8 cellular contexts compared by ENCODE assay signal in the genomic region with DNA sequence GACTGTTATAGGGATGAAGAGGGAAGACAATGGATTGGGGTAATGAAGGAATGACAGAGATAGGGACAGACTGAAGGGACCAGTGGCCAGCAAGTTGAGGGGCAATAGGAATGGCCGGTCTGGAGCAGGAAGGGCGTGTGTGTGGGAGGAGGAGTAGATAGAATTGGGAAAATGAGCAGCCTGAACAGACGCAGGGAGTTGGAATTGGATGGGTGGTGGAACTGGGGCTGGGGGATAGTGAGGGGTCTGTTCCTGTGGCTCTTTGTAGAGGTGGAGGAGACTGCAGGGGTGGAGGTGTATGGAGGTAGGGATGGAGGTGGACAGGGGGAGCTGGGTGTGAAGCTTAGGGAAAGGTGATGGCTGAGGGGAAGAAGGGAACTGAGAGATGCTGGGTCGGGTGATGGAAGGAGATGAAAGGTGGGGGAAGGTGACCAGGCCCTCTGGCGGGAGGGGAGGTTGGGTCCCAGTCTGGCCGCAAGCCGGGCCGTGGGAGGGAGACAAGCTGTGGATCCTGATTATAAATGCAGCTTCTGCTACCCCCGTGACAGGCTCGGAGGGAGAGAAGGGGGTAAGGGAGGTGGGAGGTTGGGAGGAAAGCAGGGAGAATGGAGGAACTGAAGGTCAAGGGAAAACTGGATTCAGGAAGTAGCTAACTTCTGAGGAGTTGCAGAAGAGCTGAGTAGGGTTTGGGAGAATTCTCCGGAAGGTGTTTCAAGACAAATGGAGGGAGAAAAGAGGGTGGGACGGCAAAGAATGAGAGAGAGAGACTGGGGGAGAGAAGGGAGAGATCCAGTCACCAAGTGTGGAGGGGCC. TPM values are rescaled to one million over a fixed set of nuclear protein-coding genes. Genes with fewer than 3 reads are reported as not detected.
DNase-seq lines count a peak whose midpoint lies in the region; ATAC-seq and TF ChIP-seq lines count a peak whose summit lies in the region.

No MANE protein-coding gene starts in this region.

- H3K36me3 ChIP-seq in liver (ENCODE audit: control insufficient read depth in 4 of 4, insufficient read depth in 3 of 4, low read depth in 1 of 4, low read length in 3 of 4) (no peaks in the 10 kb centered on the region), tibial nerve (no peaks in the 10 kb centered on the region)

- peak in 1 of 2 donors; percentile 27 for TF ChIP-seq POLR2A in tibial nerve (IDR thresholded peaks at IDR 0.05)

- CTCF ChIA-PET in activated CD4-positive, alpha-beta T cell treated with anti-CD3 and anti-CD28 coated beads for 36 hours (lab: Charles Lee): interaction anchor here (0.6 to 1.6 kb wide), 6 partner anchors 9 to 155 kb away, joined by 3 to 11 read pairs (median 3); no protein-coding TSS in a partner anchor

- H3K27ac ChIP-seq in liver (ENCODE audit: low read depth in 1 of 2, low read length in 2 of 2): peak overlapping the region; percentile 67 to 88
- H3K27ac ChIP-seq in tibial nerve: peak overlapping the region; percentile 82 to 99 (median 91)

- peaks cover 59% of the 10 kb centered on the region for H3K4me1 Mint-ChIP-seq in activated CD4-positive, alpha-beta T cell treated with anti-CD3 and anti-CD28 coated beads for 36 hours

- H3K4me3 Mint-ChIP-seq in activated CD4-positive, alpha-beta T cell treated with anti-CD3 and anti-CD28 coated beads for 36 hours: peak overlapping the region; percentile 88

- no peak for ATAC-seq in activated CD4-positive, alpha-beta T cell treated with anti-CD3 and anti-CD28 coated beads for 36 hours
- no peak for ATAC-seq in GM21529 (IDR thresholded peaks at IDR 0.05; ENCODE audit: unreplicated experiment)

- POLR2A ChIA-PET in activated CD4-positive, alpha-beta T cell treated with anti-CD3 and anti-CD28 coated beads for 36 hours (lab: Charles Lee): interaction anchor here (0.9 to 1.5 kb wide), 4 partner anchors 30 to 148 kb away, joined by 3 to 7 read pairs (median 4); a partner anchor contains a TSS

- in situ Hi-C loops in astrocyte of the cerebellum (cut with HindIII; ENCODE audit: low sequenced_read_pairs): no loop called here

- no peaks in the 10 kb centered on the region for H3K9me3 Mint-ChIP-seq in activated CD4-positive, alpha-beta T cell treated with anti-CD3 and anti-CD28 coated beads for 36 hours (ENCODE audit: low read depth)

- H3K27me3 ChIP-seq in liver (ENCODE audit: control insufficient read depth in 4 of 4, insufficient read depth in 4 of 4, low read length in 3 of 4) (no peaks in the 10 kb centered on the region), tibial nerve (no peaks in the 10 kb centered on the region)

- WGBS in liver: 24% methylated on average over 12 of the region's 12 CpGs
- 10 to 11% methylated on average over 12 of the region's 12 CpGs for WGBS in tibial nerve, 2 donors

- H3K9me3 ChIP-seq in liver (ENCODE audit: control insufficient read depth in 4 of 4, low read length in 3 of 4) (no peaks in the 10 kb centered on the region), tibial nerve (no peaks in the 10 kb centered on the region)

- peaks cover 14% of the 10 kb centered on the region for H3K36me3 Mint-ChIP-seq in activated CD4-positive, alpha-beta T cell treated with anti-CD3 and anti-CD28 coated beads for 36 hours (ENCODE audit: low read depth)

- peak overlapping the region; percentile 47 for H3K4me3 ChIP-seq in astrocyte of the cerebellum (ENCODE audit: low read depth, low read length)
- peak overlapping the region; percentile 62 to 76 (median 66) for H3K4me3 ChIP-seq in liver (ENCODE audit: low read depth in 1 of 3, low read length in 3 of 3)
- peak overlapping the region; percentile 57 to 87 (median 65) for H3K4me3 ChIP-seq in tibial nerve

- TF ChIP-seq RAD21 in liver (IDR thresholded peaks at IDR 0.05): no peak

- peak overlapping the region; percentile 90 for H3K27ac Mint-ChIP-seq in activated CD4-positive, alpha-beta T cell treated with anti-CD3 and anti-CD28 coated beads for 36 hours

- intact Hi-C loops in activated CD4-positive, alpha-beta T cell treated with anti-CD3 and anti-CD28 coated beads for 36 hours (cut with DNase I, micrococcal nuclease): loop anchor here in 1 of 2 experiments (1.0 to 5.0 kb wide), 2 partner anchors 15 to 197 kb away; a partner anchor contains a TSS

- TF ChIP-seq EP300 in tibial nerve (IDR thresholded peaks at IDR 0.05): no peak

- H3K27me3 Mint-ChIP-seq in activated CD4-positive, alpha-beta T cell treated with anti-CD3 and anti-CD28 coated beads for 36 hours: no peaks in the 10 kb centered on the region

- H3K9ac ChIP-seq in liver (ENCODE audit: low read depth in 1 of 2, low read length in 2 of 2): peak overlapping the region; percentile 84 to 91

- H3K4me1 ChIP-seq in liver (ENCODE audit: control insufficient read depth in 4 of 4, insufficient read depth in 4 of 4, low read length in 3 of 4) (peaks cover 9 to 32% (median 19%) of the 10 kb centered on the region in 4 donors), tibial nerve (peaks cover 0 to 54% (median 28%) of the 10 kb centered on the region in 4 donors)

- DNase-seq in activated CD4-positive, alpha-beta T cell treated with anti-CD3 and anti-CD28 coated beads for 36 hours: no peak
- DNase-seq in activated CD4-positive, alpha-beta T cell treated with anti-CD3 and anti-CD28 coated beads, Interleukin-2, amount 50 U/mL, for 48 hours: no peak
- DNase-seq in astrocyte of the cerebellum (ENCODE audit: low read depth): no peak
- DNase-seq in tibial nerve (ENCODE audit: low spot score in 2 of 2): no peak
- DNase-seq in SIG-M5 treated with dmso at 0.1 percent for 504 hours (lab: John Stamatoyannopoulos, UW; ENCODE audit: unreplicated experiment): no peak
- no peak for DNase-seq in OCI-M2 (lab: John Stamatoyannopoulos, UW; ENCODE audit: unreplicated experiment)

- TF ChIP-seq CTCF in astrocyte of the cerebellum (IDR thresholded peaks at IDR 0.05; ENCODE audit: low read depth, low read length, missing control alignments) (no peak), liver (IDR thresholded peaks at IDR 0.05; ENCODE audit: low read depth, low read length, missing input control) (no peak), tibial nerve (IDR thresholded peaks at IDR 0.05) (no peak)

TF ChIP-seq in liver, 16 proteins besides CTCF, POLR2A, EP300 and RAD21 (continues in another document):
- TF ChIP-seq EGR1 (IDR thresholded peaks at IDR 0.05; ENCODE audit: low read depth in 2 of 2): no peak
- no peak for TF ChIP-seq SP1 (IDR thresholded peaks at IDR 0.05)
- no peak for TF ChIP-seq FOXA2 (IDR thresholded peaks at IDR 0.05)
- TF ChIP-seq, protein P1, sequence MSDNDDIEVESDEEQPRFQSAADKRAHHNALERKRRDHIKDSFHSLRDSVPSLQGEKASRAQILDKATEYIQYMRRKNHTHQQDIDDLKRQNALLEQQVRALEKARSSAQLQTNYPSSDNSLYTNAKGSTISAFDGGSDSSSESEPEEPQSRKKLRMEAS (IDR thresholded peaks at IDR 0.05): no peak
- TF ChIP-seq, protein P2, sequence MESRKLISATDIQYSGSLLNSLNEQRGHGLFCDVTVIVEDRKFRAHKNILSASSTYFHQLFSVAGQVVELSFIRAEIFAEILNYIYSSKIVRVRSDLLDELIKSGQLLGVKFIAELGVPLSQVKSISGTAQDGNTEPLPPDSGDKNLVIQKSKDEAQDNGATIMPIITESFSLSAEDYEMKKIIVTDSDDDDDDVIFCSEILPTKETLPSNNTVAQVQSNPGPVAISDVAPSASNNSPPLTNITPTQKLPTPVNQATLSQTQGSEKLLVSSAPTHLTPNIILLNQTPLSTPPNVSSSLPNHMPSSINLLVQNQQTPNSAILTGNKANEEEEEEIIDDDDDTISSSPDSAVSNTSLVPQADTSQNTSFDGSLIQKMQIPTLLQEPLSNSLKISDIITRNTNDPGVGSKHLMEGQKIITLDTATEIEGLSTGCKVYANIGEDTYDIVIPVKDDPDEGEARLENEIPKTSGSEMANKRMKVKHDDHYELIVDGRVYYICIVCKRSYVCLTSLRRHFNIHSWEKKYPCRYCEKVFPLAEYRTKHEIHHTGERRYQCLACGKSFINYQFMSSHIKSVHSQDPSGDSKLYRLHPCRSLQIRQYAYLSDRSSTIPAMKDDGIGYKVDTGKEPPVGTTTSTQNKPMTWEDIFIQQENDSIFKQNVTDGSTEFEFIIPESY (IDR thresholded peaks at IDR 0.05): no peak
- TF ChIP-seq GABPA (IDR thresholded peaks at IDR 0.05 in 1 of 2, conservative IDR thresholded peaks at IDR 0.05 in 1 of 2): no peak
- TF ChIP-seq HNF4G (IDR thresholded peaks at IDR 0.05): no peak
- no peak for TF ChIP-seq FOXA1 (IDR thresholded peaks at IDR 0.05)

RNA-seq across cellular contexts. Expression of a gene that starts 5.2 kb away (rescaled TPM):
- total RNA-seq in activated CD4-positive, alpha-beta T cell treated with anti-CD3 and anti-CD28 coated beads for 36 hours: 10 to 100 TPM; 43.6 to 45.6 TPM
- total RNA-seq in liver (1 to 10 TPM; 1.1 to 1.8 TPM), tibial nerve (10 to 100 TPM; 13.0 to 29.7 (median 19.2) TPM)
- 1 to 10 TPM in 1 of 2 donors, under 1 TPM in 1; 0.32 to 1.2 TPM for polyA plus RNA-seq in liver

RNA-seq across cellular contexts. Expression of a gene that starts 7.2 kb away (rescaled TPM):
- total RNA-seq in activated CD4-positive, alpha-beta T cell treated with anti-CD3 and anti-CD28 coated beads for 36 hours: 100 to 1,000 TPM; 154 to 188 TPM
- 10 to 100 TPM; 33.1 to 46.0 TPM for total RNA-seq in liver
- 100 to 1,000 TPM; 140 to 164 TPM for polyA plus RNA-seq in liver
- 100 to 1,000 TPM; 110 to 161 (median 154) TPM for total RNA-seq in tibial nerve

RNA-seq across cellular contexts. Expression of a gene that starts 14.2 kb away (rescaled TPM):
- 10 to 100 TPM; 24.9 to 28.2 TPM for total RNA-seq in activated CD4-positive, alpha-beta T cell treated with anti-CD3 and anti-CD28 coated beads for 36 hours
- 10 to 100 TPM in 1 of 2 donors, 1 to 10 TPM in 1; 7.2 to 13.5 TPM for total RNA-seq in liver
- polyA plus RNA-seq in liver: 10 to 100 TPM in 1 of 2 donors, 1 to 10 TPM in 1; 9.9 to 13.1 TPM
- total RNA-seq in tibial nerve: 100 to 1,000 TPM in 1 of 4 donors, 10 to 100 TPM in 3; 63.3 to 101 (median 83.3) TPM

RNA-seq across cellular contexts. Expression of a gene that starts 29.3 kb away (rescaled TPM):
- 1 to 10 TPM; 9.3 to 9.5 TPM for total RNA-seq in activated CD4-positive, alpha-beta T cell treated with anti-CD3 and anti-CD28 coated beads for 36 hours
- 1 to 10 TPM; 1.6 to 3.4 TPM for total RNA-seq in liver
- 1 to 10 TPM; 1.1 to 3.0 TPM for polyA plus RNA-seq in liver
- total RNA-seq in tibial nerve: 1 to 10 TPM; 3.1 to 3.7 (median 3.4) TPM

RNA-seq across cellular contexts. Expression of a gene that starts 33.4 kb away (rescaled TPM):
- total RNA-seq in activated CD4-positive, alpha-beta T cell treated with anti-CD3 and anti-CD28 coated beads for 36 hours: 10 to 100 TPM; 86.0 to 89.3 TPM
- 10 to 100 TPM in 1 of 2 donors, under 1 TPM in 1; 0.08 to 30.0 TPM for total RNA-seq in liver
- 1 to 10 TPM in 1 of 2 donors, under 1 TPM in 1; 0.29 to 2.2 TPM for polyA plus RNA-seq in liver
- total RNA-seq in tibial nerve: 1 to 10 TPM in 3 of 4 donors, under 1 TPM in 1; 0.42 to 3.6 (median 2.1) TPM

Comparison
In these comparisons a context has a peak if more than half of its experiments do, and no peak if none do; other contexts are left out.
1. RNA of a gene that starts 5.2 kb away (total RNA-seq): 43.6 to 45.6 TPM in activated CD4-positive, alpha-beta T cell treated with anti-CD3 and anti-CD28 coated beads for 36 hours and 13.0 to 29.7 TPM in tibial nerve; 1.1 to 1.8 TPM in liver; every median in the first group is over 4 times any median in the second.
2. Peak in every context shown above with its lines, with median percentiles within 50 percentile points of each other: H3K4me3 ChIP-seq.